In genomic region chr20:56359212-56360132, GRCh38 we compare ENCODE assay signal across 8 cellular contexts. TPM values are rescaled to one million over a fixed set of nuclear protein-coding genes. Genes with fewer than 3 reads are reported as not detected.
DNase-seq lines count a peak whose midpoint lies in the region; ATAC-seq and TF ChIP-seq lines count a peak whose summit lies in the region.

No MANE protein-coding gene starts in this region.

- H3K4me3 ChIP-seq in HFF-Myc (replicated peaks; ENCODE audit: low read depth, low read length) (peak overlapping the region; percentile 64), osteoblast (ENCODE audit: insufficient read depth, low read length) (peak overlapping the region; percentile 75)

- no peaks in the 10 kb centered on the region for H3K9me3 Mint-ChIP-seq in activated naive CD8-positive, alpha-beta T cell treated with anti-CD3 and anti-CD28 coated beads, Interleukin-2, amount 50 U/mL, for 24 hours

- peaks cover 12% of the 10 kb centered on the region for H4K20me1 ChIP-seq in osteoblast (ENCODE audit: insufficient read depth, low read length)

- no peaks in the 10 kb centered on the region for H3K36me3 Mint-ChIP-seq in activated naive CD8-positive, alpha-beta T cell treated with anti-CD3 and anti-CD28 coated beads, Interleukin-2, amount 50 U/mL, for 24 hours (ENCODE audit: low read depth)

- peaks cover 14% of the 10 kb centered on the region for H3K4me1 ChIP-seq in osteoblast (ENCODE audit: insufficient read depth, low read length)

- no peak for TF ChIP-seq CTCF in HFF-Myc (IDR thresholded peaks at IDR 0.05; ENCODE audit: low read depth, low read length, missing control alignments)
- no peak for TF ChIP-seq CTCF in osteoblast (IDR thresholded peaks at IDR 0.05; ENCODE audit: extremely low read depth, low read depth, low read length)

- DNase-seq in activated CD4-positive, alpha-beta T cell treated with anti-CD3 and anti-CD28 coated beads for 48 hours = peak; percentile 36
- DNase-seq in activated CD4-positive, alpha-beta T cell treated with anti-CD3 and anti-CD28 coated beads, Interleukin-2, amount 50 U/mL, for 4 hours = no peak
- DNase-seq in HFF-Myc (ENCODE audit: extremely low read depth, low read depth) = no peak
- DNase-seq in NCI-H345 (lab: John Stamatoyannopoulos, UW) = peak; percentile 59
- DNase-seq in activated naive CD8-positive, alpha-beta T cell treated with anti-CD3 and anti-CD28 coated beads, Interleukin-2, amount 50 U/mL, for 24 hours = peak; percentile 24
- DNase-seq in Right ventricle myocardium inferior (ENCODE audit: missing footprints) = peak; percentile 78
- DNase-seq in osteoblast (ENCODE audit: insufficient read length, low spot score, missing footprints) = peak; percentile 92
- no peak for DNase-seq in T-helper 9 cell

- H3K4me3 Mint-ChIP-seq in activated naive CD8-positive, alpha-beta T cell treated with anti-CD3 and anti-CD28 coated beads, Interleukin-2, amount 50 U/mL, for 24 hours = peak overlapping the region; percentile 81

- H3K27me3 Mint-ChIP-seq in activated naive CD8-positive, alpha-beta T cell treated with anti-CD3 and anti-CD28 coated beads, Interleukin-2, amount 50 U/mL, for 24 hours = no peaks in the 10 kb centered on the region

- intact Hi-C loops in Right ventricle myocardium inferior (cut with DNase I) = loop anchor here (5.0 kb wide), 1 partner anchor 33 kb away; the partner anchor contains the start of genes AURKA and CSTF1

- H3K36me3 ChIP-seq in osteoblast (ENCODE audit: insufficient read depth, low read length) = peaks cover 5% of the 10 kb centered on the region

- peak overlapping the region; percentile 35 for H3K27ac Mint-ChIP-seq in activated naive CD8-positive, alpha-beta T cell treated with anti-CD3 and anti-CD28 coated beads, Interleukin-2, amount 50 U/mL, for 24 hours

- peaks cover 42% of the 10 kb centered on the region for H3K79me2 ChIP-seq in osteoblast (ENCODE audit: insufficient read depth, low read length)

- peak overlapping the region; percentile 89 for H3K4me2 ChIP-seq in osteoblast (ENCODE audit: insufficient read depth, low read length)

- no peaks in the 10 kb centered on the region for H3K27me3 ChIP-seq in osteoblast (ENCODE audit: insufficient read depth, low read length)

- H3K4me1 Mint-ChIP-seq in activated naive CD8-positive, alpha-beta T cell treated with anti-CD3 and anti-CD28 coated beads, Interleukin-2, amount 50 U/mL, for 24 hours = peaks cover 18% of the 10 kb centered on the region

- peak overlapping the region; percentile 62 for H3K27ac ChIP-seq in osteoblast (ENCODE audit: low read depth, low read length)

- peak; percentile 10 for ATAC-seq in activated naive CD8-positive, alpha-beta T cell treated with anti-CD3 and anti-CD28 coated beads, Interleukin-2, amount 50 U/mL, for 24 hours
- peak; percentile 56 for ATAC-seq in Right ventricle myocardium inferior

- H2AFZ ChIP-seq in osteoblast (ENCODE audit: low read length) = peak overlapping the region; percentile 87

- H3K9me3 ChIP-seq in osteoblast (ENCODE audit: low read depth, low read length) = no peaks in the 10 kb centered on the region

RNA-seq across cellular contexts. Expression of gene FAM210B, which starts 0.7 kb away (rescaled TPM):
- total RNA-seq in Right ventricle myocardium inferior (60.3 TPM), osteoblast (69.5 and 89.6 TPM in 2 replicates)

RNA-seq across cellular contexts. Expression of gene AURKA, which starts 32.5 kb away (rescaled TPM):
- total RNA-seq in Right ventricle myocardium inferior = 8.4 TPM
- 4.7 and 8.0 TPM in 2 replicates for total RNA-seq in osteoblast

RNA-seq across cellular contexts. Expression of gene CSTF1, which starts 33.0 kb away (rescaled TPM):
- total RNA-seq in Right ventricle myocardium inferior = 18.6 TPM
- 25.0 and 26.8 TPM in 2 replicates for total RNA-seq in osteoblast

RNA-seq across cellular contexts. Expression of gene CASS4, which starts 52.6 kb away (rescaled TPM):
- 0.41 TPM for total RNA-seq in Right ventricle myocardium inferior
- under 0.01 TPM in 2 replicates for total RNA-seq in osteoblast

Comparison
In these comparisons a context has a peak if more than half of its experiments do, and no peak if none do; other contexts are left out.
1. DNase-seq: peak in activated CD4-positive, alpha-beta T cell treated with anti-CD3 and anti-CD28 coated beads for 48 hours (single experiment), NCI-H345 (single experiment), activated naive CD8-positive, alpha-beta T cell treated with anti-CD3 and anti-CD28 coated beads, Interleukin-2, amount 50 U/mL, for 24 hours (single experiment), Right ventricle myocardium inferior (single experiment) and osteoblast (single experiment); none in activated CD4-positive, alpha-beta T cell treated with anti-CD3 and anti-CD28 coated beads, Interleukin-2, amount 50 U/mL, for 4 hours (0 of 2), HFF-Myc (single experiment) and T-helper 9 cell (single experiment).